In the genomic region with DNA sequence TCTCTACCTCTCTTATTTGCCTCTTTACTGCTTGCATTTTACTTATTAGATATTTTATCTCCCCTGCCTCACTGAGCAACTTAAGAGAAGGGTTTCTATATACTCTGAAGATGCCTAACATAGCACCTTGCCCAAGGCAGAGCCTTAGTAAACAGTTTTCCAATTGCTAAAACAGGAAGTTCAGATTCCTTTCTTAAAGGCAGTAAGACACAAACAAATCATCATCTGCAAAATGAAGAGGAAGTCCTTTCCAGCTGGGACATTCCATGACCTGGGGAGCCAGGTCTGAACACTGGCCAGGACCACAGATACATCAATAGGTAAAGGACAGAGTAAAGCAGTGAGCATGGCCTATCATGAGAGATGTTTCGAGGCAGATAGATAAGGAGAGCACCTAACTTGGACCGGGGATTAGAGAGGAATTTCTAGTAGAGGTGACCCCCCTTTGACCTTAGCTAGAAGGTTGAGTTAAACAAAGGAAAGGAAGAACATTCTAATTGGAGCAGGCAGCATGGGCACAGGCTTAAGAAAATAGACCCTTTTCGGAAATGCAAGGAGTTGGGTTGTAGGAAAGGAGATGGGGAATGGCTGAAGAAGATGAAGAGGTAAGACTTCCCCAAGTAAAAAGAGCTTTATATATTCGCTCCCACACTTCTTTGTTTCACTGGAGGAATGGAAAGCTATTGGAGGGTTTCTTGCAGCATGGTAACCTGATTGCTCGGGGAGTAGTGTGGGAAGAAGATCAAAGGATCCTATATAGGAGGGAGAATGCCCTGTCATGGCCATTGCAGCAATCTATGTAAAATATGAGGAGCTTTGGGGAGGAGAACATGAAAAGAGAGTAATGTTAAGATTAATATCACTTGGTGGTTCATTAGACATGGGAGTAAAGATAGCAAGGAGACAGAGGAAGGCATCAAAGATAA, we compare ENCODE assay signal across 21 cellular contexts.
"Had no signal": no experiment of that assay in that cellular context is flagged by ENCODE, and none has a peak within 500 bp of the region (broad histone marks: within the 10 kb centered on the region; RNA-seq: fewer than 3 reads in every experiment).

No MANE protein-coding gene starts in this region.

- FAIRE-seq: urothelium cell line had no signal

- ATAC-seq: activated CD4-positive, alpha-beta T cell treated with anti-CD3 and anti-CD28 coated beads for 36 hours; activated T-cell treated with anti-CD3 and anti-CD28 coated beads, Interleukin-2, amount 50 U/mL, for 72 hours; foreskin keratinocyte; left ventricle myocardium superior; mucosa of descending colon had no signal

- DNase-seq: activated B cell treated with CpG ODN at 0.5 μM for 24 hours; activated CD4-positive, alpha-beta memory T cell treated with anti-CD3 and anti-CD28 coated beads for 36 hours; activated CD4-positive, alpha-beta T cell treated with anti-CD3 and anti-CD28 coated beads for 36 hours; activated effector memory CD4-positive, alpha-beta T cell treated with Interleukin-2 at 50 U/mL for 16 hours; activated naive CD4-positive, alpha-beta T cell treated with anti-CD3 and anti-CD28 coated beads for 36 hours; activated T-cell treated with anti-CD3 and anti-CD28 coated beads, Interleukin-2, amount 50 U/mL, for 72 hours; cerebellar nuclear complex; foreskin keratinocyte; left ventricle myocardium superior; mucosa of descending colon; nephron progenitor cell; nucleus accumbens; sigmoid colon; stimulated activated CD4-positive, alpha-beta T cell treated with anti-CD3 and anti-CD28 coated beads, Interleukin-15, amount 100 ng/mL, for 24 hours; stomach; T-helper 1 cell had no signal

- H3K9me3 ChIP-seq: mucosa of descending colon, sigmoid colon, stomach, suprapubic skin, tibial nerve had no signal

- H3K4me1 ChIP-seq: sigmoid colon, suprapubic skin had no signal

- H3K27me3 ChIP-seq: foreskin keratinocyte, sigmoid colon, stomach, suprapubic skin, tibial nerve had no signal

- H3K4me3 ChIP-seq: coronary artery, mucosa of descending colon, sigmoid colon, smooth muscle cell, stomach, suprapubic skin, tibial nerve had no signal

- H3K27ac ChIP-seq: coronary artery, foreskin keratinocyte, sigmoid colon, stomach, suprapubic skin, tibial nerve had no signal

- H3K36me3 ChIP-seq: sigmoid colon, stomach, suprapubic skin, tibial nerve had no signal
